In genomic region chr3:141986548-141987107, GRCh38 we compare ENCODE assay signal across 26 cellular contexts.
"Had no signal": no experiment of that assay in that cellular context is flagged by ENCODE, and none has a peak within 500 bp of the region (broad histone marks: within the 10 kb centered on the region; RNA-seq: fewer than 3 reads in every experiment).

No MANE protein-coding gene starts in this region.

- ATAC-seq: activated CD8-positive, alpha-beta T cell treated with anti-CD3 and anti-CD28 coated beads, Interleukin-2, amount 10 ng/mL, durations not matched to agents 7 days and 5 days; activated naive CD8-positive, alpha-beta T cell treated with anti-CD3 and anti-CD28 coated beads, Interleukin-2, amount 50 U/mL, for 24 hours had no signal

- DNase-seq: activated CD4-positive, alpha-beta T cell treated with anti-CD3 and anti-CD28 coated beads for 1 hour; activated CD4-positive, alpha-beta T cell treated with anti-CD3 and anti-CD28 coated beads, Interleukin-2, amount 10 ng/mL, durations not matched to agents 7 days and 5 days; activated CD4-positive, alpha-beta T cell treated with anti-CD3 and anti-CD28 coated beads, Interleukin-2, amount 50 U/mL, for 48 hours; activated CD4-positive, CD25-positive, alpha-beta regulatory T cell; activated CD8-positive, alpha-beta memory T cell treated with anti-CD3 and anti-CD28 coated beads, Interleukin-2, amount 50 U/mL, for 4 hours; activated CD8-positive, alpha-beta T cell treated with anti-CD3 and anti-CD28 coated beads, Interleukin-2, amount 10 ng/mL, durations not matched to agents 7 days and 5 days; activated effector memory CD4-positive, alpha-beta T cell treated with Interleukin-2 at 50 U/mL for 16 hours; activated naive CD4-positive, alpha-beta T cell treated with anti-CD3 and anti-CD28 coated beads, Interleukin-2, amount 10 ng/mL, durations not matched to agents 7 days and 5 days; activated naive CD8-positive, alpha-beta T cell treated with anti-CD3 and anti-CD28 coated beads, Interleukin-2, amount 50 U/mL, for 24 hours; activated T-cell treated with anti-CD3 and anti-CD28 coated beads, Interleukin-2, amount 50 U/mL, for 48 hours; amniotic stem cell; aorta; Karpas-422; NCI-H1105; NCI-H1436; NCI-H1694 treated with DMSO at 0.1 percent for 48 hours; NCI-H2029; NCI-H345; NCI-H524 treated with DMSO at 0.1 percent for 48 hours; OCI-M1; Right ventricle myocardium superior; SW 1271; T-helper 1 cell; T-helper 9 cell had no signal

- H3K4me3 ChIP-seq: cardiac muscle cell had no signal

- H3K27ac ChIP-seq: cardiac muscle cell, VCaP had no signal
